ENCODE assay signal across 8 cellular contexts in genomic region chr9:127545196-127546124, GRCh38.
DNase-seq lines count a peak whose midpoint lies in the region; ATAC-seq and TF ChIP-seq lines count a peak whose summit lies in the region.

No MANE protein-coding gene starts in this region.

- peak overlapping the region; percentile 93 for H2AK5ac ChIP-seq in neuronal stem cell (ENCODE audit: low read depth, low read length)

- peaks cover 6 to 19% of the 10 kb centered on the region in 2 donors for H3K4me1 ChIP-seq in neuronal stem cell (ENCODE audit: control insufficient read depth in 2 of 2, insufficient read depth in 1 of 2, low read depth in 1 of 2, low read length in 2 of 2)
- no peaks in the 10 kb centered on the region for H3K4me1 ChIP-seq in CD4-positive, alpha-beta memory T cell (ENCODE audit: insufficient read depth, low read length)

- H4K8ac ChIP-seq in neuronal stem cell (ENCODE audit: low read depth, low read length): no peak overlapping the region

- H3K4ac ChIP-seq in neuronal stem cell (ENCODE audit: low read length): no peak overlapping the region

- H2BK15ac ChIP-seq in neuronal stem cell (ENCODE audit: low read length): peak overlapping the region; percentile 86

- no peak overlapping the region for H3K4me2 ChIP-seq in neuronal stem cell (ENCODE audit: insufficient read depth, low read length, poor library complexity, severe bottlenecking)

- H3K18ac ChIP-seq in neuronal stem cell (ENCODE audit: low read length): peak overlapping the region; percentile 84

- no peaks in the 10 kb centered on the region for H3K27me3 Mint-ChIP-seq in activated CD4-positive, alpha-beta T cell treated with anti-CD3 and anti-CD28 coated beads, Interleukin-2, amount 10 ng/mL, durations not matched to agents 7 days and 5 days
- H3K27me3 Mint-ChIP-seq in CD4-positive, alpha-beta memory T cell: no peaks in the 10 kb centered on the region

- H3K23ac ChIP-seq in neuronal stem cell (ENCODE audit: low read depth, low read length, poor library complexity): no peak overlapping the region

- peak overlapping the region; percentile 97 for H3K14ac ChIP-seq in neuronal stem cell (ENCODE audit: low read length)

- CTCF ChIA-PET in activated CD4-positive, alpha-beta T cell treated with anti-CD3 and anti-CD28 coated beads, Interleukin-2, amount 10 ng/mL, durations not matched to agents 7 days and 5 days (lab: Charles Lee): interaction anchor here (1.9 kb wide), 1 partner anchor 11 kb away, joined by 4 read pairs; no protein-coding TSS in a partner anchor
- CTCF ChIA-PET in CD4-positive, alpha-beta memory T cell (lab: Charles Lee; ENCODE audit: partially characterized antibody): no interaction called here

- intact Hi-C loops in CD4-positive, alpha-beta memory T cell (cut with micrococcal nuclease): no loop called here

- H3K27me3 ChIP-seq in neuronal stem cell (ENCODE audit: control insufficient read depth in 3 of 3, insufficient read depth in 3 of 3, low read depth in 1 of 3, low read length in 3 of 3): no peaks in the 10 kb centered on the region
- H3K27me3 ChIP-seq in CD4-positive, alpha-beta memory T cell (ENCODE audit: insufficient read depth, low read length): no peaks in the 10 kb centered on the region

- peaks cover 13% of the 10 kb centered on the region for H3K79me1 ChIP-seq in neuronal stem cell (ENCODE audit: low read depth, low read length)

- H3K4me3 ChIP-seq in epithelial cell of proximal tubule (ENCODE audit: low read depth, low read length) (peak overlapping the region; percentile 29), neuronal stem cell (ENCODE audit: low read length in 2 of 2) (no peak overlapping the region)
- no peak overlapping the region for H3K4me3 ChIP-seq in CD4-positive, alpha-beta memory T cell (ENCODE audit: low read length in 2 of 2)

- peak; percentile 63 for ATAC-seq in GM21423 (IDR thresholded peaks at IDR 0.05; ENCODE audit: unreplicated experiment)
- ATAC-seq in HG03520 (IDR thresholded peaks at IDR 0.05; ENCODE audit: unreplicated experiment): no peak

- H3K9ac ChIP-seq in neuronal stem cell (ENCODE audit: low read depth, low read length, poor library complexity): peak overlapping the region; percentile 63

- H3K27ac ChIP-seq in neuronal stem cell (replicated peaks; ENCODE audit: low read length): no peak overlapping the region
- H3K27ac ChIP-seq in CD4-positive, alpha-beta memory T cell (ENCODE audit: low read depth, low read length): no peak overlapping the region

- POLR2A ChIA-PET in activated CD4-positive, alpha-beta T cell treated with anti-CD3 and anti-CD28 coated beads, Interleukin-2, amount 10 ng/mL, durations not matched to agents 7 days and 5 days (lab: Charles Lee): no interaction called here
- POLR2A ChIA-PET in CD4-positive, alpha-beta memory T cell (lab: Charles Lee; ENCODE audit: partially characterized antibody): no interaction called here

- H2BK120ac ChIP-seq in neuronal stem cell (ENCODE audit: low read depth, low read length): no peak overlapping the region

- H3K27ac Mint-ChIP-seq in activated CD4-positive, alpha-beta T cell treated with anti-CD3 and anti-CD28 coated beads, Interleukin-2, amount 10 ng/mL, durations not matched to agents 7 days and 5 days: no peak overlapping the region
- H3K27ac Mint-ChIP-seq in CD4-positive, alpha-beta memory T cell: peak overlapping the region in 2 of 7 donors; percentile 36 to 46

- H2AFZ ChIP-seq in neuronal stem cell (ENCODE audit: low read length): no peak overlapping the region

- no peak overlapping the region for H3K4me3 Mint-ChIP-seq in activated CD4-positive, alpha-beta T cell treated with anti-CD3 and anti-CD28 coated beads, Interleukin-2, amount 10 ng/mL, durations not matched to agents 7 days and 5 days
- H3K4me3 Mint-ChIP-seq in CD4-positive, alpha-beta memory T cell: no peak overlapping the region

- peaks cover 25% of the 10 kb centered on the region for H3K4me1 Mint-ChIP-seq in activated CD4-positive, alpha-beta T cell treated with anti-CD3 and anti-CD28 coated beads, Interleukin-2, amount 10 ng/mL, durations not matched to agents 7 days and 5 days
- peaks cover 8 to 29% (median 15%) of the 10 kb centered on the region in 4 donors for H3K4me1 Mint-ChIP-seq in CD4-positive, alpha-beta memory T cell

- no peak overlapping the region for H2BK12ac ChIP-seq in neuronal stem cell (ENCODE audit: low read length)

- DNase-seq in NCI-H526 treated with DMSO at 0.1 percent for 48 hours (lab: John Stamatoyannopoulos, UW) (peak; percentile 17), epithelial cell of proximal tubule (ENCODE audit: low read depth) (peak; percentile 77), neuronal stem cell (ENCODE audit: low spot score) (no peak)
- no peak for DNase-seq in activated naive CD4-positive, alpha-beta T cell treated with anti-CD3 and anti-CD28 coated beads, Interleukin-2, amount 50 U/mL, for 16 hours
- DNase-seq in activated CD4-positive, alpha-beta T cell treated with anti-CD3 and anti-CD28 coated beads, Interleukin-2, amount 10 ng/mL, durations not matched to agents 7 days and 5 days: no peak
- no peak for DNase-seq in CD4-positive, alpha-beta memory T cell

- WGBS in neuronal stem cell (ENCODE audit: extremely low coverage in 2 of 2, insufficient read length in 2 of 2, insufficient replicate concordance in 1 of 2), 2 donors: no CpG with 5 or more reads among the region's 25 CpGs

- no peaks in the 10 kb centered on the region for H3K9me3 ChIP-seq in neuronal stem cell (replicated peaks in 1 of 2; ENCODE audit: control insufficient read depth in 2 of 2, insufficient read depth in 1 of 2, low read depth in 1 of 2, low read length in 2 of 2)
- H3K9me3 ChIP-seq in CD4-positive, alpha-beta memory T cell (ENCODE audit: control insufficient read depth in 1 of 2, low read length in 2 of 2): no peaks in the 10 kb centered on the region

- H3K36me3 ChIP-seq in neuronal stem cell (replicated peaks in 1 of 2; ENCODE audit: control insufficient read depth in 2 of 2, insufficient read depth in 2 of 2, low read length in 2 of 2): no peaks in the 10 kb centered on the region
- no peaks in the 10 kb centered on the region for H3K36me3 ChIP-seq in CD4-positive, alpha-beta memory T cell (ENCODE audit: insufficient read depth, low read length)

- H2BK5ac ChIP-seq in neuronal stem cell (ENCODE audit: low read length): peak overlapping the region; percentile 29

- H3K9me3 Mint-ChIP-seq in activated CD4-positive, alpha-beta T cell treated with anti-CD3 and anti-CD28 coated beads, Interleukin-2, amount 10 ng/mL, durations not matched to agents 7 days and 5 days: no peaks in the 10 kb centered on the region
- no peaks in the 10 kb centered on the region for H3K9me3 Mint-ChIP-seq in CD4-positive, alpha-beta memory T cell

- H3K36me3 Mint-ChIP-seq in activated CD4-positive, alpha-beta T cell treated with anti-CD3 and anti-CD28 coated beads, Interleukin-2, amount 10 ng/mL, durations not matched to agents 7 days and 5 days (ENCODE audit: low read depth): peaks cover 8% of the 10 kb centered on the region
- H3K36me3 Mint-ChIP-seq in CD4-positive, alpha-beta memory T cell: no peaks in the 10 kb centered on the region

- TF ChIP-seq CTCF in epithelial cell of proximal tubule (conservative IDR thresholded peaks at IDR 0.05; ENCODE audit: low read depth, low read length): no peak

- H4K91ac ChIP-seq in neuronal stem cell (ENCODE audit: low read depth, low read length, poor library complexity): no peak overlapping the region

Comparison
In these comparisons a context has a peak if more than half of its experiments do, and no peak if none do; other contexts are left out.
1. DNase-seq: peak in NCI-H526 treated with DMSO at 0.1 percent for 48 hours (single experiment) and epithelial cell of proximal tubule (single experiment); none in neuronal stem cell (single experiment), activated naive CD4-positive, alpha-beta T cell treated with anti-CD3 and anti-CD28 coated beads, Interleukin-2, amount 50 U/mL, for 16 hours (single experiment), activated CD4-positive, alpha-beta T cell treated with anti-CD3 and anti-CD28 coated beads, Interleukin-2, amount 10 ng/mL, durations not matched to agents 7 days and 5 days (single experiment) and CD4-positive, alpha-beta memory T cell (0 of 5).